In genomic region chr9:98380065-98380681, GRCh38 we compare ENCODE assay signal across 10 cellular contexts.
DNase-seq lines count a peak whose midpoint lies in the region; ATAC-seq and TF ChIP-seq lines count a peak whose summit lies in the region.
"Had no signal": no experiment of that assay in that cellular context is flagged by ENCODE, and none has a peak within 500 bp of the region (broad histone marks: within the 10 kb centered on the region; RNA-seq: fewer than 3 reads in every experiment).

No MANE protein-coding gene starts in this region.

- H3K4me1 Mint-ChIP-seq in T-helper 17 cell = peaks cover under 1% of the 10 kb centered on the region
- H3K4me1 Mint-ChIP-seq: CD4-positive, alpha-beta memory T cell had no signal

- no peaks in the 10 kb centered on the region for H3K36me3 ChIP-seq in cardiac muscle cell
- H3K36me3 ChIP-seq in upper lobe of right lung = no peaks in the 10 kb centered on the region

- H3K9me3 ChIP-seq in cardiac muscle cell (ENCODE audit: low read depth) (no peaks in the 10 kb centered on the region), upper lobe of right lung (no peaks in the 10 kb centered on the region), T-helper 17 cell (ENCODE audit: control insufficient read depth, low read length, poor library complexity, severe bottlenecking) (no peaks in the 10 kb centered on the region)

- H3K27ac ChIP-seq in cardiac muscle cell = no peak overlapping the region
- H3K27ac ChIP-seq in upper lobe of right lung = no peak overlapping the region

- H3K4me3 ChIP-seq in cardiac muscle cell (no peak overlapping the region), fibroblast of the aortic adventitia (ENCODE audit: low read depth, low read length) (no peak overlapping the region), upper lobe of right lung (no peak overlapping the region)

- no peak overlapping the region for H3K4me3 Mint-ChIP-seq in T-helper 17 cell
- H3K4me3 Mint-ChIP-seq: CD4-positive, alpha-beta memory T cell; T-helper 1 cell treated with Interleukin-12 subunit alpha and Interleukin-12 subunit beta and Interleukin-4 antibody, amounts not matched to agents 30 μg/mL and 1 μg/mL, for 36 hours had no signal

- no peaks in the 10 kb centered on the region for H3K27me3 ChIP-seq in cardiac muscle cell
- no peaks in the 10 kb centered on the region for H3K27me3 ChIP-seq in upper lobe of right lung

- intact Hi-C loops in left ventricle myocardium superior (cut with micrococcal nuclease) = no loop called here
- intact Hi-C loops in upper lobe of right lung (cut with DNase I) = no loop called here

- H3K27ac Mint-ChIP-seq in T-helper 17 cell = no peak overlapping the region
- H3K27ac Mint-ChIP-seq: CD4-positive, alpha-beta memory T cell; T-helper 1 cell treated with Interleukin-12 subunit alpha and Interleukin-12 subunit beta and Interleukin-4 antibody, amounts not matched to agents 30 μg/mL and 1 μg/mL, for 36 hours had no signal

- no peak for ATAC-seq in left ventricle myocardium superior
- peak; percentile 33 for ATAC-seq in upper lobe of right lung
- no peak for ATAC-seq in esophagus mucosa
- ATAC-seq in T-helper 17 cell = no peak

- H3K4me1 ChIP-seq in cardiac muscle cell (ENCODE audit: low read depth) = peaks cover 14% of the 10 kb centered on the region
- H3K4me1 ChIP-seq in upper lobe of right lung = no peaks in the 10 kb centered on the region

- peak; percentile 39 to 61 for DNase-seq in cardiac muscle cell (ENCODE audit: low read depth in 1 of 2, low spot score in 1 of 2)
- DNase-seq in left ventricle myocardium superior = no peak
- DNase-seq in NCI-H460 (ENCODE audit: extremely low read depth, low read depth) = peak; percentile 92
- DNase-seq in fibroblast of the aortic adventitia (ENCODE audit: low read depth) = peak; percentile 50
- no peak for DNase-seq in upper lobe of right lung
- no peak for DNase-seq in NCI-H1436 treated with DMSO at 0.1 percent for 48 hours (lab: John Stamatoyannopoulos, UW)
- DNase-seq in T-helper 17 cell = no peak
- DNase-seq: CD4-positive, alpha-beta memory T cell had no signal

- TF ChIP-seq CTCF in cardiac muscle cell (IDR thresholded peaks at IDR 0.05; ENCODE audit: low read depth, low read length) (no peak), fibroblast of the aortic adventitia (IDR thresholded peaks at IDR 0.05; ENCODE audit: insufficient read depth, low read length) (no peak), upper lobe of right lung (IDR thresholded peaks at IDR 0.05) (no peak)

- peaks cover under 1% of the 10 kb centered on the region for H3K36me3 Mint-ChIP-seq in T-helper 17 cell (ENCODE audit: low read depth)
- H3K36me3 Mint-ChIP-seq: CD4-positive, alpha-beta memory T cell had no signal

- peaks cover 3% of the 10 kb centered on the region for H3K27me3 Mint-ChIP-seq in T-helper 17 cell

Comparison
In these comparisons a context has a peak if more than half of its experiments do, and no peak if none do; other contexts are left out.
1. DNase-seq: peak in cardiac muscle cell (2 of 2), NCI-H460 (single experiment) and fibroblast of the aortic adventitia (single experiment); none in left ventricle myocardium superior (single experiment), upper lobe of right lung (single experiment), NCI-H1436 treated with DMSO at 0.1 percent for 48 hours (single experiment) and T-helper 17 cell (0 of 3).